Comparison of ENCODE assay signal across 1 cellular context in the genomic region with DNA sequence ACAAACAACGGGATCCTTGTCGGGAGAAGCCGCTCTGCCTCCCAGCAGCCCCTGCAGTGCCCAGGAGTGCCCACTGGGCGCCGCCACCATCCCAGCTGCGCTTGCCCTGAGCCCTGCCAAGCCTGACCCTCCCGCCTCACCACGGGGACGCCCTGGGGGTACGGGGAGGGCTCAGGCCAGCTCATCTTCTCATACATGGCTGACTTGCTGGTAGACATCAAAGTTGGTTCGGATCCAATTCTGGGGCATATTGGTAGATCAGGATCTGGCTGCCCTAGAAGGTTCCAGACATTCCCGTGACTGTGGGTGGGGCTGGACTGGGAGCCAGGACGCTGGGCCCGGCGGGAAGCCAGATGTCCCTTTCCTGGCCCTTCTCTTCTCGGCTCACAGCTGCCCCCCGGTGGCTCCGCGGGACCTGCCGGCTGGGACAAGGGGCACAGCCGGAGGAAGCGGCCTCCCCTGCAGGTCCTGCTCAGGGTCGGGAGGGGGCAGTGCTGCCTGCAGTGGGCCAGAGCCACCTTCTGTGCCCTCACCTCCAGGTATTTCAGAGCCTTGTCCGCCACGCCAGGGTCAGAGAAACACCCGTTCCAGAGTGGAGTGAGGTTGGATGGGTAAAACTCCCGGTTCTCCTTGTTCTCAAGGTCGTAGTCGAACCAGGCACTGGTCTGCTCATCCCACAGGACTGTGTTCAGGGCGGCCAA.
A peak's percentile ranks its signal among the peaks of the same experiment; 100 is the strongest.
TF ChIP-seq lines count a peak whose summit lies in the region.

No MANE protein-coding gene starts in this region.

TF ChIP-seq in HepG2, 621 proteins besides CTCF, POLR2A, EP300 and RAD21 (continued from another document and continues in another):
- peak; percentile 78 for TF ChIP-seq BRF2 (CRISPR knock-in tag; IDR thresholded peaks at IDR 0.05)
- TF ChIP-seq SALL2 (CRISPR knock-in tag; IDR thresholded peaks at IDR 0.05), result peak; percentile 83; the same call in 1 of the 2 replicates
- TF ChIP-seq, protein P1, sequence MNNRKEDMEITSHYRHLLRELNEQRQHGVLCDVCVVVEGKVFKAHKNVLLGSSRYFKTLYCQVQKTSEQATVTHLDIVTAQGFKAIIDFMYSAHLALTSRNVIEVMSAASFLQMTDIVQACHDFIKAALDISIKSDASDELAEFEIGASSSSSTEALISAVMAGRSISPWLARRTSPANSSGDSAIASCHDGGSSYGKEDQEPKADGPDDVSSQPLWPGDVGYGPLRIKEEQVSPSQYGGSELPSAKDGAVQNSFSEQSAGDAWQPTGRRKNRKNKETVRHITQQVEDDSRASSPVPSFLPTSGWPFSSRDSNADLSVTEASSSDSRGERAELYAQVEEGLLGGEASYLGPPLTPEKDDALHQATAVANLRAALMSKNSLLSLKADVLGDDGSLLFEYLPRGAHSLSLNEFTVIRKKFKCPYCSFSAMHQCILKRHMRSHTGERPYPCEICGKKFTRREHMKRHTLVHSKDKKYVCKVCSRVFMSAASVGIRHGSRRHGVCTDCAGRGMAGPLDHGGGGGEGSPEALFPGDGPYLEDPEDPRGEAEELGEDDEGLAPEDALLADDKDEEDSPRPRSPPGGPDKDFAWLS (CRISPR knock-in tag; IDR thresholded peaks at IDR 0.05; ENCODE audit: borderline replicate concordance), result no peak
- TF ChIP-seq KAT8 (CRISPR knock-in tag; IDR thresholded peaks at IDR 0.05), result peak; percentile 79
- TF ChIP-seq TAF1 (CRISPR knock-in tag; IDR thresholded peaks at IDR 0.05), result no peak
- TF ChIP-seq NONO (IDR thresholded peaks at IDR 0.05), result no peak
- TF ChIP-seq NONO (CRISPR knock-in tag; conservative IDR thresholded peaks at IDR 0.05), result peak; percentile 23
- TF ChIP-seq ZNF570 (CRISPR knock-in tag; IDR thresholded peaks at IDR 0.05; ENCODE audit: borderline replicate concordance), result no peak
- peak; percentile 68; the same call in 1 of the 2 replicates for TF ChIP-seq E2F1 (CRISPR knock-in tag; IDR thresholded peaks at IDR 0.05)
- TF ChIP-seq CHCHD3 (CRISPR knock-in tag; IDR thresholded peaks at IDR 0.05), result 0 out of 2 replicates have a peak, but pooled peaks have one; percentile 49
- TF ChIP-seq, protein P2, sequence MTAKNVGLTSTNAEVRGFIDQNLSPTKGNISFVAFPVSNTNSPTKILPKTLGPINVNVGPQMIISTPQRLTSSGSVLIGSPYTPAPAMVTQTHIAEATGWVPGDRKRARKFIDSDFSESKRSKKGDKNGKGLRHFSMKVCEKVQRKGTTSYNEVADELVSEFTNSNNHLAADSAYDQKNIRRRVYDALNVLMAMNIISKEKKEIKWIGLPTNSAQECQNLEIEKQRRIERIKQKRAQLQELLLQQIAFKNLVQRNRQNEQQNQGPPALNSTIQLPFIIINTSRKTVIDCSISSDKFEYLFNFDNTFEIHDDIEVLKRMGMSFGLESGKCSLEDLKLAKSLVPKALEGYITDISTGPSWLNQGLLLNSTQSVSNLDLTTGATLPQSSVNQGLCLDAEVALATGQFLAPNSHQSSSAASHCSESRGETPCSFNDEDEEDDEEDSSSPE (CRISPR knock-in tag; IDR thresholded peaks at IDR 0.05), result peak; percentile 68
- 0 out of 2 replicates have a peak, but pooled peaks have one; percentile 68 for TF ChIP-seq ZNF567 (CRISPR knock-in tag; IDR thresholded peaks at IDR 0.05; ENCODE audit: borderline replicate concordance)
- no peak for TF ChIP-seq GZF1 (CRISPR knock-in tag; IDR thresholded peaks at IDR 0.05)
- TF ChIP-seq ZFP82 (CRISPR knock-in tag; IDR thresholded peaks at IDR 0.05; ENCODE audit: borderline replicate concordance), result no peak
- TF ChIP-seq, protein P3, sequence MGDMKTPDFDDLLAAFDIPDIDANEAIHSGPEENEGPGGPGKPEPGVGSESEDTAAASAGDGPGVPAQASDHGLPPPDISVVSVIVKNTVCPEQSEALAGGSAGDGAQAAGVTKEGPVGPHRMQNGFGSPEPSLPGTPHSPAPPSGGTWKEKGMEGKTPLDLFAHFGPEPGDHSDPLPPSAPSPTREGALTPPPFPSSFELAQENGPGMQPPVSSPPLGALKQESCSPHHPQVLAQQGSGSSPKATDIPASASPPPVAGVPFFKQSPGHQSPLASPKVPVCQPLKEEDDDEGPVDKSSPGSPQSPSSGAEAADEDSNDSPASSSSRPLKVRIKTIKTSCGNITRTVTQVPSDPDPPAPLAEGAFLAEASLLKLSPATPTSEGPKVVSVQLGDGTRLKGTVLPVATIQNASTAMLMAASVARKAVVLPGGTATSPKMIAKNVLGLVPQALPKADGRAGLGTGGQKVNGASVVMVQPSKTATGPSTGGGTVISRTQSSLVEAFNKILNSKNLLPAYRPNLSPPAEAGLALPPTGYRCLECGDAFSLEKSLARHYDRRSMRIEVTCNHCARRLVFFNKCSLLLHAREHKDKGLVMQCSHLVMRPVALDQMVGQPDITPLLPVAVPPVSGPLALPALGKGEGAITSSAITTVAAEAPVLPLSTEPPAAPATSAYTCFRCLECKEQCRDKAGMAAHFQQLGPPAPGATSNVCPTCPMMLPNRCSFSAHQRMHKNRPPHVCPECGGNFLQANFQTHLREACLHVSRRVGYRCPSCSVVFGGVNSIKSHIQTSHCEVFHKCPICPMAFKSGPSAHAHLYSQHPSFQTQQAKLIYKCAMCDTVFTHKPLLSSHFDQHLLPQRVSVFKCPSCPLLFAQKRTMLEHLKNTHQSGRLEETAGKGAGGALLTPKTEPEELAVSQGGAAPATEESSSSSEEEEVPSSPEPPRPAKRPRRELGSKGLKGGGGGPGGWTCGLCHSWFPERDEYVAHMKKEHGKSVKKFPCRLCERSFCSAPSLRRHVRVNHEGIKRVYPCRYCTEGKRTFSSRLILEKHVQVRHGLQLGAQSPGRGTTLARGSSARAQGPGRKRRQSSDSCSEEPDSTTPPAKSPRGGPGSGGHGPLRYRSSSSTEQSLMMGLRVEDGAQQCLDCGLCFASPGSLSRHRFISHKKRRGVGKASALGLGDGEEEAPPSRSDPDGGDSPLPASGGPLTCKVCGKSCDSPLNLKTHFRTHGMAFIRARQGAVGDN (CRISPR knock-in tag; IDR thresholded peaks at IDR 0.05), result peak; percentile 94
- no peak for TF ChIP-seq LRRFIP1 (CRISPR knock-in tag; conservative IDR thresholded peaks at IDR 0.05)
- TF ChIP-seq, protein P4, sequence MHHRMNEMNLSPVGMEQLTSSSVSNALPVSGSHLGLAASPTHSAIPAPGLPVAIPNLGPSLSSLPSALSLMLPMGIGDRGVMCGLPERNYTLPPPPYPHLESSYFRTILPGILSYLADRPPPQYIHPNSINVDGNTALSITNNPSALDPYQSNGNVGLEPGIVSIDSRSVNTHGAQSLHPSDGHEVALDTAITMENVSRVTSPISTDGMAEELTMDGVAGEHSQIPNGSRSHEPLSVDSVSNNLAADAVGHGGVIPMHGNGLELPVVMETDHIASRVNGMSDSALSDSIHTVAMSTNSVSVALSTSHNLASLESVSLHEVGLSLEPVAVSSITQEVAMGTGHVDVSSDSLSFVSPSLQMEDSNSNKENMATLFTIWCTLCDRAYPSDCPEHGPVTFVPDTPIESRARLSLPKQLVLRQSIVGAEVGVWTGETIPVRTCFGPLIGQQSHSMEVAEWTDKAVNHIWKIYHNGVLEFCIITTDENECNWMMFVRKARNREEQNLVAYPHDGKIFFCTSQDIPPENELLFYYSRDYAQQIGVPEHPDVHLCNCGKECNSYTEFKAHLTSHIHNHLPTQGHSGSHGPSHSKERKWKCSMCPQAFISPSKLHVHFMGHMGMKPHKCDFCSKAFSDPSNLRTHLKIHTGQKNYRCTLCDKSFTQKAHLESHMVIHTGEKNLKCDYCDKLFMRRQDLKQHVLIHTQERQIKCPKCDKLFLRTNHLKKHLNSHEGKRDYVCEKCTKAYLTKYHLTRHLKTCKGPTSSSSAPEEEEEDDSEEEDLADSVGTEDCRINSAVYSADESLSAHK (CRISPR knock-in tag; IDR thresholded peaks at IDR 0.05; ENCODE audit: borderline replicate concordance), result no peak
- TF ChIP-seq FOXC1 (CRISPR knock-in tag; IDR thresholded peaks at IDR 0.05; ENCODE audit: borderline replicate concordance), result peak; percentile 68; the same call in 1 of the 2 replicates
- TF ChIP-seq ZNF235 (CRISPR knock-in tag; IDR thresholded peaks at IDR 0.05; ENCODE audit: borderline replicate concordance), result no peak
- peak; percentile 57; the same call in 1 of the 2 replicates for TF ChIP-seq ISL2 (CRISPR knock-in tag; IDR thresholded peaks at IDR 0.05)
- TF ChIP-seq KLF13 (CRISPR knock-in tag; IDR thresholded peaks at IDR 0.05), result no peak
- TF ChIP-seq ZNF710 (CRISPR knock-in tag; IDR thresholded peaks at IDR 0.05; ENCODE audit: borderline replicate concordance), result no peak
- no peak; the same call in 1 of the 2 replicates for TF ChIP-seq ZNF136 (CRISPR knock-in tag; IDR thresholded peaks at IDR 0.05; ENCODE audit: low read depth)
- TF ChIP-seq, protein P5, sequence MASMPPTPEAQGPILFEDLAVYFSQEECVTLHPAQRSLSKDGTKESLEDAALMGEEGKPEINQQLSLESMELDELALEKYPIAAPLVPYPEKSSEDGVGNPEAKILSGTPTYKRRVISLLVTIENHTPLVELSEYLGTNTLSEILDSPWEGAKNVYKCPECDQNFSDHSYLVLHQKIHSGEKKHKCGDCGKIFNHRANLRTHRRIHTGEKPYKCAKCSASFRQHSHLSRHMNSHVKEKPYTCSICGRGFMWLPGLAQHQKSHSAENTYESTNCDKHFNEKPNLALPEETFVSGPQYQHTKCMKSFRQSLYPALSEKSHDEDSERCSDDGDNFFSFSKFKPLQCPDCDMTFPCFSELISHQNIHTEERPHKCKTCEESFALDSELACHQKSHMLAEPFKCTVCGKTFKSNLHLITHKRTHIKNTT (CRISPR knock-in tag; IDR thresholded peaks at IDR 0.05), result no peak
- TF ChIP-seq ZNF577 (CRISPR knock-in tag; IDR thresholded peaks at IDR 0.05; ENCODE audit: borderline replicate concordance, low read depth), result no peak
- TF ChIP-seq THAP7 (CRISPR knock-in tag; IDR thresholded peaks at IDR 0.05), result no peak
- 0 out of 2 replicates have a peak, but pooled peaks have one; percentile 21 for TF ChIP-seq MEIS1 (CRISPR knock-in tag; IDR thresholded peaks at IDR 0.05; ENCODE audit: borderline replicate concordance)
- no peak for TF ChIP-seq DMTF1 (CRISPR knock-in tag; IDR thresholded peaks at IDR 0.05)
